Comparison of ENCODE assay signal across 12 cellular contexts in genomic region chr19:41564515-41565383, GRCh38. TPM values are rescaled to one million over a fixed set of nuclear protein-coding genes. Genes with fewer than 3 reads are reported as not detected.
DNase-seq lines count a peak whose midpoint lies in the region; ATAC-seq and TF ChIP-seq lines count a peak whose summit lies in the region.
"Had no signal": no experiment of that assay in that cellular context is flagged by ENCODE, and none has a peak within 500 bp of the region (broad histone marks: within the 10 kb centered on the region; RNA-seq: fewer than 3 reads in every experiment).

No MANE protein-coding gene starts in this region.

- DNase-seq in AG09309 (ENCODE audit: low read depth) (no peak), lower lobe of right lung (no peak), hippocampal formation (lab: John Stamatoyannopoulos, UW) (no peak), BE2C (no peak), NCI-H1048 (lab: John Stamatoyannopoulos, UW) (no peak)
- no peak for DNase-seq in stimulated activated CD4-positive, alpha-beta T cell treated with anti-CD3 and anti-CD28 coated beads, Interleukin-12 subunit alpha, Interleukin-12 subunit beta, amount 100 ng/mL, for 4 hours
- DNase-seq: cortex of kidney, DND-41, left colon, trophoblast cell had no signal

- H3K9me3 Mint-ChIP-seq in brain: peaks cover 0 to 7% (median 5%) of the 10 kb centered on the region in 5 experiments

- peak; percentile 30 to 32 for ATAC-seq in lower lobe of right lung

- no peak overlapping the region for H3K4me3 ChIP-seq in AG09309 (ENCODE audit: control insufficient read depth, low read depth, low read length)
- H3K4me3 ChIP-seq in lower lobe of right lung: peak overlapping the region; percentile 6
- no peak overlapping the region for H3K4me3 ChIP-seq in BE2C (ENCODE audit: low read depth, low read length)

- H3K4me3 Mint-ChIP-seq in brain: peak overlapping the region in 3 of 5 experiments; percentile 48 to 71 (median 51)

- peaks cover 93% of the 10 kb centered on the region for H3K27me3 Mint-ChIP-seq in brain

- H3K27ac ChIP-seq in lower lobe of right lung: no peak overlapping the region

- no peak overlapping the region for H3K27ac Mint-ChIP-seq in brain

- H3K27me3 ChIP-seq in lower lobe of right lung (ENCODE audit: low read depth) (peaks cover 39% of the 10 kb centered on the region), BE2C (peaks cover 73% of the 10 kb centered on the region)

- TF ChIP-seq CTCF in AG09309 (IDR thresholded peaks at IDR 0.05; ENCODE audit: control insufficient read depth, insufficient read depth, low read depth, low read length, missing control alignments): peak; percentile 1
- no peak for TF ChIP-seq CTCF in brain (conservative IDR thresholded peaks at IDR 0.05)
- TF ChIP-seq CTCF in lower lobe of right lung (IDR thresholded peaks at IDR 0.05): no peak
- TF ChIP-seq CTCF in BE2C (IDR thresholded peaks at IDR 0.05; ENCODE audit: low read depth, low read length): no peak

- peaks cover 21% of the 10 kb centered on the region for H3K4me1 ChIP-seq in lower lobe of right lung
- H3K4me1 ChIP-seq in BE2C: no peaks in the 10 kb centered on the region

- no peaks in the 10 kb centered on the region for H3K4me1 Mint-ChIP-seq in brain

- TF ChIP-seq POLR2A in GM15510 (IDR thresholded peaks at IDR 0.05; ENCODE audit: borderline replicate concordance, extremely low read depth, insufficient read length): peak; percentile 12

- H3K36me3 ChIP-seq in lower lobe of right lung (no peaks in the 10 kb centered on the region), BE2C (no peaks in the 10 kb centered on the region)

- intact Hi-C loops in lower lobe of right lung (cut with DNase I): loop anchor here (10.0 kb wide), 1 partner anchor 110 kb away; no protein-coding TSS in a partner anchor

- H3K9me3 ChIP-seq in lower lobe of right lung (no peaks in the 10 kb centered on the region), BE2C (no peaks in the 10 kb centered on the region)

- H3K36me3 Mint-ChIP-seq in brain: no peaks in the 10 kb centered on the region

RNA-seq across cellular contexts. Expression of gene CEACAM21, which starts 11.2 kb away (rescaled TPM):
- polyA plus RNA-seq in brain (ENCODE audit: insufficient read depth, low read depth, low replicate concordance): not detected
- total RNA-seq in lower lobe of right lung: 28.8 TPM
- polyA plus RNA-seq in BE2C (2012; ENCODE audit: insufficient read depth, insufficient read length, low read depth): 2.0 TPM
